17 cellular contexts compared by ENCODE assay signal in the genomic region with DNA sequence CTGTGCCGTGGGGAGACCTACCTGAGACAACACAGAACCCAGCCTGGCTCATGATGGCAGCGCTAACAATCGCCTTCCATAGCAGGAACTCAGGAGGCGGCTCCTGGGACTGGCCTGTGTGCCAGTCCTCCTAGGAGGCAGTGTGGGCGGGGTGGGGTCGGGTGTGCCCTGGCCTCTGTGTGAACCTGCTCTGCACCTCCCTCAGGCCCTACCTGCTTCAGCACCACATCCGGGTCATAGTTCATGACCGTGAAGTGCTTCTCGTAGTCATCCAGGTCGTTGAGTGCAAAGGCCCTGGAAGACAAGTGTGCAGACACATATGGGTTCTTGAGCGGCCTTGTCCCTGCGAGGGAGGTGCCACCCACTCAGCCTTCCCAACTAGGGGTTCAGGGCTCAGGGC.
"Had no signal": no experiment of that assay in that cellular context is flagged by ENCODE, and none has a peak within 500 bp of the region (broad histone marks: within the 10 kb centered on the region; RNA-seq: fewer than 3 reads in every experiment).

No MANE protein-coding gene starts in this region.

- H3K27ac Mint-ChIP-seq: activated T-helper 1 cell treated with anti-CD3 and anti-CD28 coated beads, Interleukin-12 subunit alpha, Interleukin-12 subunit beta, Interleukin-2, Interleukin-4 antibody, amounts not matched to agents 30 ng/mL and 10 ng/mL and 1 ng/mL, durations not matched to agents 14 hours and 24 hours and 36 hours; memory B cell; nephron; stimulated activated memory B cell treated with anti-CD40 and anti-IgM and Interleukin-4, amounts not matched to agents 10 μg/mL and 1 μg/mL and 100 μg/mL, for 72 hours; T-cell had no signal

- H3K4me1 Mint-ChIP-seq: memory B cell; nephron; stimulated activated memory B cell treated with anti-CD40 and anti-IgM and Interleukin-4, amounts not matched to agents 10 μg/mL and 1 μg/mL and 100 μg/mL, for 72 hours had no signal

- H3K9me3 Mint-ChIP-seq: activated T-helper 1 cell treated with anti-CD3 and anti-CD28 coated beads, Interleukin-12 subunit alpha, Interleukin-12 subunit beta, Interleukin-2, Interleukin-4 antibody, amounts not matched to agents 30 ng/mL and 10 ng/mL and 1 ng/mL, durations not matched to agents 14 hours and 24 hours and 36 hours; memory B cell; nephron; stimulated activated memory B cell treated with anti-CD40 and anti-IgM and Interleukin-4, amounts not matched to agents 10 μg/mL and 1 μg/mL and 100 μg/mL, for 72 hours; T-cell had no signal

- H3K27ac ChIP-seq: esophagus muscularis mucosa, prostate gland, SK-N-MC had no signal

- DNase-seq: activated CD4-positive, alpha-beta T cell treated with anti-CD3 and anti-CD28 coated beads, Interleukin-2, amount 50 U/mL, for 1 hour; activated CD8-positive, alpha-beta memory T cell treated with anti-CD3 and anti-CD28 coated beads for 24 hours; hippocampal formation; left ventricle myocardium superior; occipital lobe; sigmoid colon; T-cell; T-helper 9 cell; trophoblast cell had no signal

- H3K4me3 Mint-ChIP-seq: activated T-helper 1 cell treated with anti-CD3 and anti-CD28 coated beads, Interleukin-12 subunit alpha, Interleukin-12 subunit beta, Interleukin-2, Interleukin-4 antibody, amounts not matched to agents 30 ng/mL and 10 ng/mL and 1 ng/mL, durations not matched to agents 14 hours and 24 hours and 36 hours; memory B cell; nephron; stimulated activated memory B cell treated with anti-CD40 and anti-IgM and Interleukin-4, amounts not matched to agents 10 μg/mL and 1 μg/mL and 100 μg/mL, for 72 hours; T-cell had no signal

- H3K27me3 ChIP-seq: esophagus muscularis mucosa, sigmoid colon had no signal

- H3K4me1 ChIP-seq: esophagus muscularis mucosa, prostate gland, sigmoid colon had no signal

- ATAC-seq: activated CD4-positive, CD25-positive, alpha-beta regulatory T cell treated with anti-CD3 and anti-CD28 coated beads, Interleukin-2, amount 50 U/mL, for 24 hours; left ventricle myocardium superior; stimulated activated memory B cell treated with anti-CD40 and anti-IgM and Interleukin-4, amounts not matched to agents 10 μg/mL and 1 μg/mL and 100 μg/mL, for 72 hours; T-cell had no signal

- H3K27me3 Mint-ChIP-seq: memory B cell; stimulated activated memory B cell treated with anti-CD40 and anti-IgM and Interleukin-4, amounts not matched to agents 10 μg/mL and 1 μg/mL and 100 μg/mL, for 72 hours; T-cell had no signal

- H3K9me3 ChIP-seq: esophagus muscularis mucosa, prostate gland, sigmoid colon had no signal

- H3K4me3 ChIP-seq: esophagus muscularis mucosa, prostate gland, sigmoid colon, SK-N-MC had no signal
